In the genomic region with DNA sequence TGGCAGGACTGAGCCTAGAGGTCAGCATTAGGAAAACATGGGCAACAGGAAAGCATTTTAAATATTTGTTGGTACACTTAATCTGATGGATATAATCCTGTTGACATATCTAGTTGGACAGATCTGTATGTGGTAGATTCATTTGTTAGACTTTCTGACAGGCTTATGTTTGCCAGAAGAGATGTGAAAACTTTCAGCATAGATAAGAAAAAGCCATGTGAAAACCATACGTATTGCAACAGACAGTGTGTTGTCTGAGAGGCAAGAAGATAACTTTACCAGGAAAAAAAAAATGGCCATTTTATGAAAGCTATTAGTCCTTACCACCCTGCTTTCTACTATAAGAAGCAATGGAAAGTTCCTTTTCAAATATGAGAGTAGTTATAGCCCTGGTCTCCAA, we compare ENCODE assay signal across 25 cellular contexts.
"Had no signal": no experiment of that assay in that cellular context is flagged by ENCODE, and none has a peak within 500 bp of the region (broad histone marks: within the 10 kb centered on the region; RNA-seq: fewer than 3 reads in every experiment).

No MANE protein-coding gene starts in this region.

- DNase-seq: activated B cell treated with CpG ODN at 0.5 μM for 24 hours; activated CD4-positive, alpha-beta T cell treated with anti-CD3 and anti-CD28 coated beads for 48 hours; activated CD4-positive, alpha-beta T cell treated with anti-CD3 and anti-CD28 coated beads, Interleukin-2, amount 50 U/mL, for 1 hour; activated CD4-positive, alpha-beta T cell treated with anti-CD3 and anti-CD28 coated beads, Interleukin-2, amount 50 U/mL, for 48 hours; activated CD8-positive, alpha-beta memory T cell treated with anti-CD3 and anti-CD28 coated beads for 24 hours; activated CD8-positive, alpha-beta T cell treated with anti-CD3 and anti-CD28 coated beads for 36 hours; activated effector memory CD4-positive, alpha-beta T cell treated with Interleukin-2 at 50 U/mL for 16 hours; activated gamma-delta T cell treated with Interleukin-2 at 50 U/mL for 16 hours; activated naive CD4-positive, alpha-beta T cell treated with anti-CD3 and anti-CD28 coated beads, Interleukin-2, amount 50 U/mL, for 16 hours; activated naive CD4-positive, alpha-beta T cell treated with Interleukin-2 at 50 U/mL for 16 hours; activated T-cell treated with anti-CD3 and anti-CD28 coated beads, Interleukin-2, amount 50 U/mL, for 4 hours; amygdala; aorta; body of pancreas; caudate nucleus; colonic mucosa; effector CD8-positive, alpha-beta T cell; endodermal cell; foreskin melanocyte; heart right ventricle; T-helper 1 cell; T-helper 17 cell; T1000; WERI-Rb-1 had no signal

- H3K4me3 ChIP-seq: body of pancreas, colonic mucosa, gastroesophageal sphincter, heart right ventricle had no signal
